In the genomic region with DNA sequence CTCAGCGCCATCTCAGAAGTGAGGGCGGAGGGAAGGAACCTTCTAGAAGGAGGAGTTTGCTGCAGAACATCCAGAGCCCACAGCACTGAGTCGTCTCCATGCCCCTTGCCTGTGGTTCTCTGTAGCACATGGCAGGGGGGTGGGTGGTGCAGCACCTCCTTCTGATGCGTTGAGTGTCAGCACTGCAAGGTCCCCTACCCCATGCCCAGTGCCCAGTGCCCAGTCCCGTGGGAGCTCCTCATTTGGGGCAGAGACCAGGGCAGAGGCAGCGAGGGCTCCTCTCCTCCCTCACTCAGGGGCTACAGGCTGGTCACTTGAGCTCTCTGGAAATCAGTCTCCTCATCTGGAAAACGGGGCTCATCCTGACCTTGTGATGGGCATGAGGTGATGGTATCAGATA, we compare ENCODE assay signal across 25 cellular contexts.
A peak's percentile ranks its signal among the peaks of the same experiment; 100 is the strongest.
DNase-seq lines count a peak whose midpoint lies in the region; TF ChIP-seq lines count a peak whose summit lies in the region.
"Had no signal": no experiment of that assay in that cellular context is flagged by ENCODE, and none has a peak within 500 bp of the region (broad histone marks: within the 10 kb centered on the region; RNA-seq: fewer than 3 reads in every experiment).

No MANE protein-coding gene starts in this region.

- H3K9me3 Mint-ChIP-seq in chondrocyte (ENCODE audit: low read depth) (no peaks in the 10 kb centered on the region), nephron (no peaks in the 10 kb centered on the region), MCF 10A (ENCODE audit: unreplicated experiment) (no peaks in the 10 kb centered on the region)
- H3K9me3 Mint-ChIP-seq: GM23338, HFFc6 had no signal

- H3K27ac ChIP-seq in BLaER1 treated with 17β-estradiol and CSF1 and Interleukin-3, amounts not matched to agents 10 nM and 100 nM = peak overlapping the region in 1 of 11 experiments; percentile 27; a peak in 2 of 22 replicates
- H3K27ac ChIP-seq in stomach (no peak overlapping the region), esophagus squamous epithelium (no peak overlapping the region)
- H3K27ac ChIP-seq: A549, C4-2B, RWPE1 had no signal

- no peaks in the 10 kb centered on the region for H3K36me3 ChIP-seq in BLaER1 treated with 17β-estradiol and CSF1 and Interleukin-3, amounts not matched to agents 10 nM and 100 nM
- H3K36me3 ChIP-seq in stomach = no peaks in the 10 kb centered on the region
- H3K36me3 ChIP-seq in esophagus squamous epithelium = no peaks in the 10 kb centered on the region
- H3K36me3 ChIP-seq: HAP-1, MG63 had no signal

- H3K4me3 Mint-ChIP-seq in chondrocyte (ENCODE audit: unreplicated experiment) (no peak overlapping the region), nephron (no peak overlapping the region), MCF 10A (ENCODE audit: unreplicated experiment) (no peak overlapping the region)
- H3K4me3 Mint-ChIP-seq: CD8-positive, alpha-beta memory T cell; GM23338; HFFc6 had no signal

- no peaks in the 10 kb centered on the region for H3K36me3 Mint-ChIP-seq in chondrocyte (ENCODE audit: low read depth)
- no peaks in the 10 kb centered on the region for H3K36me3 Mint-ChIP-seq in nephron (ENCODE audit: low read depth)
- no peaks in the 10 kb centered on the region for H3K36me3 Mint-ChIP-seq in MCF 10A (ENCODE audit: insufficient read depth, unreplicated experiment)
- H3K36me3 Mint-ChIP-seq: CD8-positive, alpha-beta memory T cell had no signal

- H3K4me2 ChIP-seq in BLaER1 treated with 17β-estradiol and CSF1 and Interleukin-3, amounts not matched to agents 10 nM and 100 nM = peak overlapping the region; percentile 42 to 73 (median 58); a peak in 20 of 22 replicates
- H3K4me2 ChIP-seq: A549, GM23338 had no signal

- no TSS peak for BruUV-seq in MCF 10A (replicated peaks; lab: Mats Ljungman, UMichigan)

- no peak for TF ChIP-seq POLR2A in stomach (IDR thresholded peaks at IDR 0.05)
- TF ChIP-seq POLR2A in esophagus squamous epithelium (IDR thresholded peaks at IDR 0.05) = no peak

- H3K4me1 Mint-ChIP-seq in chondrocyte (ENCODE audit: low read depth) = peaks cover 22% of the 10 kb centered on the region
- H3K4me1 Mint-ChIP-seq in nephron = peaks cover 41% of the 10 kb centered on the region
- no peaks in the 10 kb centered on the region for H3K4me1 Mint-ChIP-seq in MCF 10A (ENCODE audit: insufficient read depth, unreplicated experiment)
- H3K4me1 Mint-ChIP-seq: CD8-positive, alpha-beta memory T cell had no signal

- no peak for TF ChIP-seq CTCF in chondrocyte (IDR thresholded peaks at IDR 0.05)
- no peak for TF ChIP-seq CTCF in nephron (IDR thresholded peaks at IDR 0.05; ENCODE audit: unreplicated experiment in 3 of 3)
- TF ChIP-seq CTCF in stomach (IDR thresholded peaks at IDR 0.05) = no peak
- no peak for TF ChIP-seq CTCF in MCF 10A (IDR thresholded peaks at IDR 0.05; ENCODE audit: unreplicated experiment)
- no peak for TF ChIP-seq CTCF in esophagus squamous epithelium (IDR thresholded peaks at IDR 0.05)

- H4K20me1 ChIP-seq in BLaER1 treated with 17β-estradiol and CSF1 and Interleukin-3, amounts not matched to agents 10 nM and 100 nM = peaks cover 0 to 9% (median 6%) of the 10 kb centered on the region in 11 experiments; a peak in 9 of 22 replicates

- H3K4me3 ChIP-seq in BLaER1 treated with 17β-estradiol and CSF1 and Interleukin-3, amounts not matched to agents 10 nM and 100 nM = no peak overlapping the region
- H3K4me3 ChIP-seq in stomach = no peak overlapping the region
- H3K4me3 ChIP-seq in esophagus squamous epithelium = no peak overlapping the region
- H3K4me3 ChIP-seq: A549, GM23338, HAP-1, MG63 had no signal

- H3K4me1 ChIP-seq in BLaER1 treated with 17β-estradiol and CSF1 and Interleukin-3, amounts not matched to agents 10 nM and 100 nM = peaks cover 24 to 47% (median 41%) of the 10 kb centered on the region in 10 experiments
- peaks cover 0 to 40% (median 22%) of the 10 kb centered on the region in 4 donors for H3K4me1 ChIP-seq in stomach
- peaks cover 4 to 24% (median 5%) of the 10 kb centered on the region in 3 donors for H3K4me1 ChIP-seq in esophagus squamous epithelium
- H3K4me1 ChIP-seq: A549, HAP-1 had no signal

- H3K9me3 ChIP-seq in BLaER1 treated with 17β-estradiol and CSF1 and Interleukin-3, amounts not matched to agents 10 nM and 100 nM (replicated peaks in 1 of 11) = no peaks in the 10 kb centered on the region
- H3K9me3 ChIP-seq in stomach (no peaks in the 10 kb centered on the region), esophagus squamous epithelium (no peaks in the 10 kb centered on the region)
- H3K9me3 ChIP-seq: A549, HAP-1, MG63 had no signal

- 63 to 84% (median 76%) methylated on average over 5 to 7 of the region's 7 CpGs for WGBS in stomach, 5 donors
- WGBS in esophagus squamous epithelium, 2 donors = 60 to 94% methylated on average over 1 to 3 of the region's 7 CpGs

- no peak for TF ChIP-seq EP300 in stomach (IDR thresholded peaks at IDR 0.05)

- intact Hi-C loops in stomach (cut with DNase I; ENCODE audit: low total_unique reads) (no loop called here), MCF 10A (cut with micrococcal nuclease) (no loop called here), esophagus squamous epithelium (cut with DNase I) (no loop called here)

- no peak overlapping the region for H3K9ac ChIP-seq in BLaER1 treated with 17β-estradiol and CSF1 and Interleukin-3, amounts not matched to agents 10 nM and 100 nM

- peaks cover 0 to 22% (median 7%) of the 10 kb centered on the region in 11 experiments; a peak in 16 of 22 replicates for H3K27me3 ChIP-seq in BLaER1 treated with 17β-estradiol and CSF1 and Interleukin-3, amounts not matched to agents 10 nM and 100 nM
- H3K27me3 ChIP-seq in stomach (no peaks in the 10 kb centered on the region), esophagus squamous epithelium (peaks cover 0 to 5% (median 0%) of the 10 kb centered on the region in 4 donors)
- H3K27me3 ChIP-seq: MG63 had no signal

- DNase-seq in chondrocyte (ENCODE audit: low spot score) (peak; percentile 81), stomach (peak; percentile 19), H4 (ENCODE audit: low spot score) (no peak), UCSD-AML1 (lab: John Stamatoyannopoulos, UW; ENCODE audit: unreplicated experiment) (no peak), MCF 10A (ENCODE audit: unreplicated experiment) (no peak), esophagus squamous epithelium (lab: John Stamatoyannopoulos, UW) (no peak)
- DNase-seq: AML-193; CD8-positive, alpha-beta memory T cell; DMS 273 treated with DMSO at 0.1 percent for 48 hours; DMS79 treated with DMSO at 0.1 percent for 48 hours; GF-D8; HFFc6; MG63; NCI-H1694; NCI-H2029 treated with DMSO at 0.1 percent for 48 hours; NCI-H2227 treated with DMSO at 0.1 percent for 48 hours; NCI-H526 treated with DMSO at 0.1 percent for 48 hours; SHP77 treated with DMSO at 0.1 percent for 48 hours had no signal

- H3K27me3 Mint-ChIP-seq in chondrocyte (ENCODE audit: low read depth) (no peaks in the 10 kb centered on the region), nephron (ENCODE audit: low read depth) (peaks cover 19% of the 10 kb centered on the region), MCF 10A (ENCODE audit: insufficient read depth, unreplicated experiment) (no peaks in the 10 kb centered on the region)

- CTCF ChIA-PET in MCF 10A (lab: Yijun Ruan, JAX) = no interaction called here

- POLR2A ChIA-PET in MCF 10A (lab: Yijun Ruan, JAX) = no interaction called here

- no peak overlapping the region for H3K27ac Mint-ChIP-seq in chondrocyte (ENCODE audit: unreplicated experiment)
- peak overlapping the region in 2 of 3 experiments; percentile 37 to 51 for H3K27ac Mint-ChIP-seq in nephron
- no peak overlapping the region for H3K27ac Mint-ChIP-seq in MCF 10A (ENCODE audit: low read depth, unreplicated experiment)
- H3K27ac Mint-ChIP-seq: CD8-positive, alpha-beta memory T cell; GM23338; HFFc6 had no signal

Comparison
In these comparisons a context has a peak if more than half of its experiments do, and no peak if none do; other contexts are left out.
1. DNase-seq: peak in chondrocyte (single experiment) and stomach (single experiment); none in H4 (single experiment), UCSD-AML1 (single experiment), MCF 10A (single experiment) and esophagus squamous epithelium (single experiment).
2. H3K27ac Mint-ChIP-seq: peak in nephron (2 of 3); none in chondrocyte (single experiment) and MCF 10A (single experiment).